In genomic region chr1:245128381-245128780, GRCh38 we compare ENCODE assay signal across 30 cellular contexts. TPM values are rescaled to one million over a fixed set of nuclear protein-coding genes. Genes with fewer than 3 reads are reported as not detected.
"Had no signal": no experiment of that assay in that cellular context is flagged by ENCODE, and none has a peak within 500 bp of the region (broad histone marks: within the 10 kb centered on the region; RNA-seq: fewer than 3 reads in every experiment).

No MANE protein-coding gene starts in this region.

- H3K4me1 ChIP-seq: SJCRH30 had no signal

- H3K36me3 ChIP-seq: brain microvascular endothelial cell, SJCRH30, WERI-Rb-1 had no signal

- H3K9me3 ChIP-seq: SJCRH30 had no signal

- DNase-seq: activated CD4-positive, alpha-beta T cell treated with anti-CD3 and anti-CD28 coated beads for 1 hour; activated CD4-positive, alpha-beta T cell treated with anti-CD3 and anti-CD28 coated beads for 48 hours; activated CD4-positive, alpha-beta T cell treated with anti-CD3 and anti-CD28 coated beads, Interleukin-2, amount 50 U/mL, for 4 hours; activated CD4-positive, CD25-positive, alpha-beta regulatory T cell; activated CD8-positive, alpha-beta T cell treated with anti-CD3 and anti-CD28 coated beads for 36 hours; activated effector memory CD4-positive, alpha-beta T cell treated with anti-CD3 and anti-CD28 coated beads, Interleukin-2, amount 50 U/mL, for 16 hours; activated naive CD4-positive, alpha-beta T cell; activated naive CD4-positive, alpha-beta T cell treated with anti-CD3 and anti-CD28 coated beads, Interleukin-2, amount 50 U/mL, for 16 hours; activated naive CD8-positive, alpha-beta T cell treated with anti-CD3 and anti-CD28 coated beads for 36 hours; activated T-cell treated with anti-CD3 and anti-CD28 coated beads, Interleukin-2, amount 50 U/mL, for 1 hour; activated T-cell treated with anti-CD3 and anti-CD28 coated beads, Interleukin-2, amount 50 U/mL, for 72 hours; amniotic stem cell; brain microvascular endothelial cell; NCI-H1092 treated with DMSO at 0.1 percent for 48 hours; NCI-H187 treated with DMSO at 0.1 percent for 48 hours; NCI-H2081; NCI-H2171 treated with DMSO at 0.1 percent for 48 hours; NCI-H226; NCI-H446 treated with DMSO at 0.1 percent for 48 hours; NCI-H524; NCI-H69; SHP77; SJCRH30; T1000; WERI-Rb-1 had no signal

- ATAC-seq: activated CD8-positive, alpha-beta T cell treated with anti-CD3 and anti-CD28 coated beads for 36 hours; activated T-cell treated with anti-CD3 and anti-CD28 coated beads, Interleukin-2, amount 50 U/mL, for 72 hours; activated T-helper 17 cell treated with anti-CD3 and anti-CD28 coated beads, Interleukin-2, amount 50 U/mL, for 72 hours; K562; Panc1 had no signal

- H3K27me3 ChIP-seq: brain microvascular endothelial cell, SJCRH30 had no signal

- H3K4me3 ChIP-seq: K562, SJCRH30, SK-N-MC had no signal

- H3K27ac ChIP-seq: brain microvascular endothelial cell, SJCRH30, SK-N-MC, WERI-Rb-1 had no signal

RNA-seq across cellular contexts. Expression of gene KIF26B, which starts 26.4 kb away (rescaled TPM):
- total RNA-seq: activated T-helper 17 cell treated with anti-CD3 and anti-CD28 coated beads, Interleukin-2, amount 50 U/mL, for 72 hours; T-helper 1 cell treated with Interleukin-12 subunit alpha and Interleukin-12 subunit beta and Interleukin-4 antibody, amounts not matched to agents 30 ng/mL and 1 ng/mL, for 36 hours had no signal
